1 cellular context compared by ENCODE assay signal in the genomic region with DNA sequence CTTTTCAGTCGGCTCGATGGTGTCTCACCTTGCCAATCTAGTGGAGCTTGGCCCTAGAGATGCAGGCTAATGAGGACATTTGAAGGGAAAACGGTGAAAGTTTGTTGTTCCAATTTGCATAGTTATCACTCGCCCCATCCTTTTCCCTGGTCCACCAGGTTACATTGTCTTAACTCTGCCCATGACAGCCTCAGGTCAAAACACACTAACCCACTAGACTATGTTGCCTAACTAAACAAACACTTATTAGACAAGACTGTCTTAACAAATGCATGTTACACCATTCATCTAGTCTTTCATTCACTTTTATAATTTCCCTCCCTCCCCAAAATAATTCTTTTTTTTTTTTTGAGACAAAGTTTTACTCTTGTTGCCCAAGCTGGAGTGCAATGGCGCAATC.
TF ChIP-seq lines count a peak whose summit lies in the region.

No MANE protein-coding gene starts in this region.

TF ChIP-seq in HepG2, 621 proteins besides CTCF, POLR2A, EP300 and RAD21:
- TF ChIP-seq ZFY (CRISPR knock-in tag; IDR thresholded peaks at IDR 0.05) (no peak), ZKSCAN5 (CRISPR knock-in tag; IDR thresholded peaks at IDR 0.05) (no peak), ZNF75D (CRISPR knock-in tag; IDR thresholded peaks at IDR 0.05; ENCODE audit: borderline replicate concordance) (no peak), ZNF768 (CRISPR knock-in tag; IDR thresholded peaks at IDR 0.05) (no peak)
- TF ChIP-seq, protein P1, sequence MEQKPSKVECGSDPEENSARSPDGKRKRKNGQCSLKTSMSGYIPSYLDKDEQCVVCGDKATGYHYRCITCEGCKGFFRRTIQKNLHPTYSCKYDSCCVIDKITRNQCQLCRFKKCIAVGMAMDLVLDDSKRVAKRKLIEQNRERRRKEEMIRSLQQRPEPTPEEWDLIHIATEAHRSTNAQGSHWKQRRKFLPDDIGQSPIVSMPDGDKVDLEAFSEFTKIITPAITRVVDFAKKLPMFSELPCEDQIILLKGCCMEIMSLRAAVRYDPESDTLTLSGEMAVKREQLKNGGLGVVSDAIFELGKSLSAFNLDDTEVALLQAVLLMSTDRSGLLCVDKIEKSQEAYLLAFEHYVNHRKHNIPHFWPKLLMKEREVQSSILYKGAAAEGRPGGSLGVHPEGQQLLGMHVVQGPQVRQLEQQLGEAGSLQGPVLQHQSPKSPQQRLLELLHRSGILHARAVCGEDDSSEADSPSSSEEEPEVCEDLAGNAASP (CRISPR knock-in tag; IDR thresholded peaks at IDR 0.05; ENCODE audit: borderline replicate concordance) = no peak
- TF ChIP-seq, protein P2, sequence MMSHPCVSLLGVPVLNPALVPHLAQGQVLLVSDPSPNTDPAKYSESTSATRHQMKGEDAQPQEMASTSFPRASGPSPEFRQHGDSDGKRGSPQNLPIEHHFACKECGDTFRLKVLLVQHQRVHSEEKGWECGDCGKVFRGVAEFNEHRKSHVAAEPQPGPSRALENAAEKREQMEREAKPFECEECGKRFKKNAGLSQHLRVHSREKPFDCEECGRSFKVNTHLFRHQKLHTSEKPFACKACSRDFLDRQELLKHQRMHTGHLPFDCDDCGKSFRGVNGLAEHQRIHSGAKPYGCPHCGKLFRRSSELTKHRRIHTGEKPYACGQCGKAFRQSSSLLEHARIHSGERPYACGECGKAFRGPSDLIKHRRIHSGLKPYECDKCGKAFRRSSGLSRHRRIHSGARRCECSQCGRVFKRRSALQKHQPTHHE (CRISPR knock-in tag; IDR thresholded peaks at IDR 0.05; ENCODE audit: borderline replicate concordance) = no peak
- TF ChIP-seq, protein P3, sequence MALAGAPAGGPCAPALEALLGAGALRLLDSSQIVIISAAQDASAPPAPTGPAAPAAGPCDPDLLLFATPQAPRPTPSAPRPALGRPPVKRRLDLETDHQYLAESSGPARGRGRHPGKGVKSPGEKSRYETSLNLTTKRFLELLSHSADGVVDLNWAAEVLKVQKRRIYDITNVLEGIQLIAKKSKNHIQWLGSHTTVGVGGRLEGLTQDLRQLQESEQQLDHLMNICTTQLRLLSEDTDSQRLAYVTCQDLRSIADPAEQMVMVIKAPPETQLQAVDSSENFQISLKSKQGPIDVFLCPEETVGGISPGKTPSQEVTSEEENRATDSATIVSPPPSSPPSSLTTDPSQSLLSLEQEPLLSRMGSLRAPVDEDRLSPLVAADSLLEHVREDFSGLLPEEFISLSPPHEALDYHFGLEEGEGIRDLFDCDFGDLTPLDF (CRISPR knock-in tag; IDR thresholded peaks at IDR 0.05) = no peak
